In genomic region chr1:52026278-52026677, GRCh38 we compare ENCODE assay signal across 27 cellular contexts. TPM values are rescaled to one million over a fixed set of nuclear protein-coding genes. Genes with fewer than 3 reads are reported as not detected.
"Had no signal": no experiment of that assay in that cellular context is flagged by ENCODE, and none has a peak within 500 bp of the region (broad histone marks: within the 10 kb centered on the region; RNA-seq: fewer than 3 reads in every experiment).

No MANE protein-coding gene starts in this region.

- H3K27me3 Mint-ChIP-seq: progenitor cell of endocrine pancreas; stimulated activated naive B cell treated with anti-CD40 and anti-IgM and Interleukin-4, amounts not matched to agents 10 μg/mL and 1 μg/mL and 100 μg/mL, for 72 hours; stimulated activated naive CD8-positive, alpha-beta T cell treated with anti-CD3 and anti-CD28 coated beads, Interleukin-15, Interleukin-2, amounts not matched to agents 100 ng/mL and 50 ng/mL, for 24 hours had no signal

- H3K27ac ChIP-seq: neural progenitor cell, ovary, parathyroid adenoma, psoas muscle, right lobe of liver, sigmoid colon, stomach, thoracic aorta, thyroid gland, tibial nerve, upper lobe of left lung, vagina had no signal

- H3K27me3 ChIP-seq: neural progenitor cell, ovary, right lobe of liver, sigmoid colon, stomach, thyroid gland, tibial nerve, upper lobe of left lung, vagina had no signal

- H3K4me3 ChIP-seq: neural progenitor cell, ovary, psoas muscle, right lobe of liver, sigmoid colon, stomach, thoracic aorta, thyroid gland, tibial nerve, upper lobe of left lung, vagina had no signal

- ATAC-seq: psoas muscle; right cardiac atrium; right lobe of liver; stimulated activated effector memory CD8-positive, alpha-beta T cell treated with anti-CD3 and anti-CD28 coated beads, Interleukin-12 subunit alpha, Interleukin-12 subunit beta, amount 100 ng/mL, for 72 hours; stimulated activated naive B cell treated with anti-CD40 and anti-IgM and Interleukin-4, amounts not matched to agents 10 μg/mL and 1 μg/mL and 100 μg/mL, for 72 hours had no signal

- H3K27ac Mint-ChIP-seq: nephron; neural progenitor cell; progenitor cell of endocrine pancreas; stimulated activated effector memory CD8-positive, alpha-beta T cell treated with anti-CD3 and anti-CD28 coated beads, Interleukin-12 subunit alpha, Interleukin-12 subunit beta, amount 100 ng/mL, for 72 hours; stimulated activated naive B cell treated with anti-CD40 and anti-IgM and Interleukin-4, amounts not matched to agents 10 μg/mL and 1 μg/mL and 100 μg/mL, for 72 hours; stimulated activated naive CD8-positive, alpha-beta T cell treated with anti-CD3 and anti-CD28 coated beads, Interleukin-15, Interleukin-2, amounts not matched to agents 100 ng/mL and 50 ng/mL, for 24 hours had no signal

- H3K9me3 Mint-ChIP-seq: nephron; neural progenitor cell; stimulated activated effector memory CD8-positive, alpha-beta T cell treated with anti-CD3 and anti-CD28 coated beads, Interleukin-12 subunit alpha, Interleukin-12 subunit beta, amount 100 ng/mL, for 72 hours; stimulated activated naive B cell treated with anti-CD40 and anti-IgM and Interleukin-4, amounts not matched to agents 10 μg/mL and 1 μg/mL and 100 μg/mL, for 72 hours; stimulated activated naive CD8-positive, alpha-beta T cell treated with anti-CD3 and anti-CD28 coated beads, Interleukin-15, Interleukin-2, amounts not matched to agents 100 ng/mL and 50 ng/mL, for 24 hours had no signal

- DNase-seq: occipital lobe; ovary; posterior cingulate gyrus; psoas muscle; right cardiac atrium; right lobe of liver; sigmoid colon; small intestine; stimulated activated CD4-positive, alpha-beta T cell treated with anti-CD3 and anti-CD28 coated beads, Interleukin-15, amount 100 ng/mL, for 24 hours; stimulated activated CD4-positive, alpha-beta T cell treated with anti-CD3 and anti-CD28 coated beads, Interleukin-2, amount 100 ng/mL, for 24 hours; stimulated activated CD4-positive, alpha-beta T cell treated with anti-CD3 and anti-CD28 coated beads, Interleukin-2, amount 100 ng/mL, for 48 hours; stimulated activated CD4-positive, alpha-beta T cell treated with anti-CD3 and anti-CD28 coated beads, Interleukin-4, amount 100 ng/mL, for 24 hours; stimulated activated naive B cell treated with anti-CD40 and anti-IgM and Interleukin-4, amounts not matched to agents 10 μg/mL and 1 μg/mL and 100 μg/mL, for 72 hours; stimulated activated naive CD4-positive, alpha-beta T cell treated with Interleukin-2 at 50 U/mL for 16 hours; stomach; thyroid gland; trophoblast cell; upper lobe of left lung had no signal

- H3K36me3 ChIP-seq: neural progenitor cell, ovary had no signal

- H2AFZ ChIP-seq: neural progenitor cell, parathyroid adenoma had no signal

- H3K4me2 ChIP-seq: neural progenitor cell had no signal

- H3K79me2 ChIP-seq: parathyroid adenoma had no signal

- H3K4me1 ChIP-seq: neural progenitor cell, parathyroid adenoma had no signal

- H3K4me3 Mint-ChIP-seq: nephron; neural progenitor cell; stimulated activated effector memory CD8-positive, alpha-beta T cell treated with anti-CD3 and anti-CD28 coated beads, Interleukin-12 subunit alpha, Interleukin-12 subunit beta, amount 100 ng/mL, for 72 hours; stimulated activated naive B cell treated with anti-CD40 and anti-IgM and Interleukin-4, amounts not matched to agents 10 μg/mL and 1 μg/mL and 100 μg/mL, for 72 hours; stimulated activated naive CD8-positive, alpha-beta T cell treated with anti-CD3 and anti-CD28 coated beads, Interleukin-15, Interleukin-2, amounts not matched to agents 100 ng/mL and 50 ng/mL, for 24 hours had no signal

RNA-seq across cellular contexts. Expression of gene RAB3B, which starts 35.8 kb away (rescaled TPM):
- total RNA-seq: thoracic aorta had no signal
